In the genomic region with DNA sequence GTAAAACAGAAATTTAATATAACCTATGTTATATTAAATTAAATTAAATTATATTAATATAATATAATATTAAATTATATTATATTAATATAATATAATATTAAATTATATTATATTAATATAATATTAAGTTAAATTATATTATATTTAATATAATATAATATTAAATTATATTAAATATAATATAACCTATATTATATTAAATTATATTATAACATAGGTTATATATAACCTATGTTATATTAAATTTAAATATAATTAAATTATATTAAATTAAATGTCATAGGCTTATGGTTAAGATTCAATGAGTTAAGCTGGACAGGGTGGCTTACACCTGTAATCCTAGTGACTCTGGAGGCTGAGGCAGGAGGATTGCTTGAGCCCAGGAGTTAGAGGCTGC, we compare ENCODE assay signal across 22 cellular contexts.
"Had no signal": no experiment of that assay in that cellular context is flagged by ENCODE, and none has a peak within 500 bp of the region (broad histone marks: within the 10 kb centered on the region; RNA-seq: fewer than 3 reads in every experiment).

No MANE protein-coding gene starts in this region.

- ATAC-seq: Panc1, PC-3, Right ventricle myocardium inferior, SK-N-SH treated with all-trans-retinoic acid at 6 μM for 48 hours had no signal

- H3K27me3 ChIP-seq: SJCRH30 had no signal

- H3K9me3 ChIP-seq: SJCRH30 had no signal

- H3K36me3 ChIP-seq: SJCRH30 had no signal

- H3K4me1 ChIP-seq: SJCRH30 had no signal

- H3K27ac ChIP-seq: HL-60, SJCRH30 had no signal

- H3K4me3 ChIP-seq: SJCRH30 had no signal

- DNase-seq: KBM-7, MV-4-11, NCI-H1048, NCI-H1105, NCI-H1417, NCI-H1436 treated with DMSO at 0.1 percent for 48 hours, NCI-H1694, NCI-H187 treated with DMSO at 0.1 percent for 48 hours, NCI-H2029 treated with DMSO at 0.1 percent for 48 hours, NCI-H226, NCI-H446, NCI-H510A, NCI-H524 treated with DMSO at 0.1 percent for 48 hours, NCI-H69, NCI-H774, PC-3, SHP77 treated with DMSO at 0.1 percent for 48 hours, SJCRH30 had no signal
